9 cellular contexts compared by ENCODE assay signal in the genomic region with DNA sequence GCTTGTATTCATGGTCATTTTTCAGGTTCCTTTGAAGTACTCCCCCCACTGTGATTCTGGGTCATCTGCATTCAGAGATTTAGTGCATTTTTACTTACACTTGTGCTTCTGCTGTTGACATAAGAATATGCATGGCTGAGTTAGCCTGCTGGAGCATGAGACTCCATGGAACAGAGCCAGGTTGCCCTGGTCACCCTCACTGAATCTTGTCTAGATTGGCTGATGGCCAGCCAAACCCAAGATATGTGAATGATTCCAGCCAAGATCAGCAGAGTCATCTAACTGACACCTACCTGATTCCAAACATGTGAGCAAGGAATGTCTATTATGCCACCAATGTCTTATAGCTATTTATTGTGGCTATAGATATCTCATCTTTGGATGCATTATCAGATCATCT. TPM values are rescaled to one million over a fixed set of nuclear protein-coding genes. Genes with fewer than 3 reads are reported as not detected.
A peak's percentile ranks its signal among the peaks of the same experiment; 100 is the strongest.
DNase-seq lines count a peak whose midpoint lies in the region; ATAC-seq and TF ChIP-seq lines count a peak whose summit lies in the region.
"Had no signal": no experiment of that assay in that cellular context is flagged by ENCODE, and none has a peak within 500 bp of the region (broad histone marks: within the 10 kb centered on the region; RNA-seq: fewer than 3 reads in every experiment).

No MANE protein-coding gene starts in this region.

- no peaks in the 10 kb centered on the region for H3K9me2 ChIP-seq in SK-N-SH

- peak overlapping the region in 1 of 2 experiments; percentile 8; a peak in 1 of 4 replicates for H3K27ac ChIP-seq in SK-N-SH (ENCODE audit: low read depth in 2 of 2, low read length in 1 of 2)
- peak overlapping the region; percentile 43 for H3K27ac ChIP-seq in vagina
- no peak overlapping the region for H3K27ac ChIP-seq in effector memory CD4-positive, alpha-beta T cell (ENCODE audit: insufficient read depth, low read length, poor library complexity, severe bottlenecking)

- ATAC-seq in Right ventricle myocardium inferior, result no peak

- H3K27me3 ChIP-seq in SK-N-SH (ENCODE audit: insufficient read depth) (no peaks in the 10 kb centered on the region), vagina (no peaks in the 10 kb centered on the region)
- no peaks in the 10 kb centered on the region for H3K27me3 ChIP-seq in effector memory CD4-positive, alpha-beta T cell (replicated peaks; ENCODE audit: control insufficient read depth, insufficient read depth, low read length, poor library complexity, severe bottlenecking)

- H2AFZ ChIP-seq in SK-N-SH (ENCODE audit: low read depth), result no peak overlapping the region

- H3K36me3 ChIP-seq in SK-N-SH (replicated peaks in 1 of 2; ENCODE audit: control insufficient read depth in 1 of 2, insufficient read depth in 2 of 2, low read length in 1 of 2), result peaks cover 17 to 33% of the 10 kb centered on the region in 2 experiments
- H3K36me3 ChIP-seq in vagina, result no peaks in the 10 kb centered on the region
- peaks cover 5% of the 10 kb centered on the region for H3K36me3 ChIP-seq in effector memory CD4-positive, alpha-beta T cell (ENCODE audit: control insufficient read depth, insufficient read depth, low read length)

- intact Hi-C loops in Right ventricle myocardium inferior (cut with DNase I) (no loop called here), cardiac septum (cut with DNase I) (no loop called here), vagina (cut with DNase I) (no loop called here)

- H3K4me2 ChIP-seq in SK-N-SH, result no peak overlapping the region

- no peak for TF ChIP-seq POLR2A in vagina (IDR thresholded peaks at IDR 0.05)

- H3F3A ChIP-seq in SK-N-SH (replicated peaks; ENCODE audit: insufficient read depth), result peaks cover under 1% of the 10 kb centered on the region

- POLR2A ChIA-PET in SK-N-SH (lab: Yijun Ruan, JAX), result no interaction called here

- no peak overlapping the region for H3K9ac ChIP-seq in SK-N-SH

- H4K20me1 ChIP-seq in SK-N-SH (ENCODE audit: insufficient read depth), result no peaks in the 10 kb centered on the region

- peak in 1 of 2 experiments; percentile 66; a peak in 1 of 4 replicates for TF ChIP-seq EP300 in SK-N-SH (IDR thresholded peaks at IDR 0.05; ENCODE audit: borderline replicate concordance in 1 of 2, low read depth in 1 of 2, low read length in 1 of 2)

- TF ChIP-seq CTCF in SK-N-SH (IDR thresholded peaks at IDR 0.05) (no peak), vagina (IDR thresholded peaks at IDR 0.05) (no peak)

- no peak for TF ChIP-seq RAD21 in SK-N-SH (IDR thresholded peaks at IDR 0.05; ENCODE audit: low read length)

- peak; percentile 54 for DNase-seq in Right ventricle myocardium inferior (ENCODE audit: missing footprints)
- DNase-seq in cardiac septum (ENCODE audit: low spot score), result no peak
- no peak for DNase-seq in SK-N-SH
- DNase-seq in glomerular visceral epithelial cell (ENCODE audit: extremely low spot score), result peak; percentile 95
- no peak for DNase-seq in vagina (ENCODE audit: extremely low spot score in 2 of 2)
- no peak for DNase-seq in effector memory CD4-positive, alpha-beta T cell
- no peak for DNase-seq in SW 1271 (lab: John Stamatoyannopoulos, UW)
- no peak for DNase-seq in effector CD8-positive, alpha-beta T cell (lab: John Stamatoyannopoulos, UW)
- DNase-seq: activated naive CD8-positive, alpha-beta T cell treated with anti-CD3 and anti-CD28 coated beads, Interleukin-2, amount 10 ng/mL, durations not matched to agents 7 days and 5 days had no signal

- H3K4me3 ChIP-seq in SK-N-SH (ENCODE audit: low read depth in 2 of 2, low read length in 1 of 2) (no peak overlapping the region), vagina (no peak overlapping the region)
- no peak overlapping the region for H3K4me3 ChIP-seq in effector memory CD4-positive, alpha-beta T cell (ENCODE audit: insufficient read depth, low read depth, low read length, poor library complexity, severe bottlenecking)

- H3K79me2 ChIP-seq in SK-N-SH (ENCODE audit: insufficient read depth), result no peaks in the 10 kb centered on the region

- CTCF ChIA-PET in SK-N-SH (lab: Yijun Ruan, JAX), result interaction anchor here (0.7 to 0.9 kb wide), 2 partner anchors 178 to 305 kb away, joined by 3 read pairs; no protein-coding TSS in a partner anchor

- H3K9me3 ChIP-seq in SK-N-SH (no peaks in the 10 kb centered on the region), vagina (no peaks in the 10 kb centered on the region)
- no peaks in the 10 kb centered on the region for H3K9me3 ChIP-seq in effector memory CD4-positive, alpha-beta T cell (ENCODE audit: control insufficient read depth, low read length)

- H3K4me1 ChIP-seq in SK-N-SH (ENCODE audit: control insufficient read depth in 1 of 2, insufficient read depth in 2 of 2, low read depth in 1 of 2, low read length in 1 of 2) (peaks cover 6 to 10% of the 10 kb centered on the region in 2 experiments; a peak in 2 of 4 replicates), vagina (peaks cover 16% of the 10 kb centered on the region)
- H3K4me1 ChIP-seq in effector memory CD4-positive, alpha-beta T cell (ENCODE audit: control insufficient read depth, insufficient read depth, low read length, poor library complexity, severe bottlenecking), result no peaks in the 10 kb centered on the region

TF ChIP-seq in SK-N-SH, 30 proteins besides CTCF, POLR2A, EP300 and RAD21 (continues in another document):
- TF ChIP-seq TAF1 (IDR thresholded peaks at IDR 0.05; ENCODE audit: borderline replicate concordance, low read depth, low read length) (no peak), NRF1 (IDR thresholded peaks at IDR 0.05; ENCODE audit: low read depth, low read length) (no peak), USF1 (IDR thresholded peaks at IDR 0.05; ENCODE audit: borderline replicate concordance, low read depth) (no peak), GATA2 (CRISPR knock-in tag; IDR thresholded peaks at IDR 0.05) (no peak), CHD2 (IDR thresholded peaks at IDR 0.05; ENCODE audit: low read length, partially characterized antibody) (no peak), RXRA (IDR thresholded peaks at IDR 0.05; ENCODE audit: borderline replicate concordance, low read depth) (0 out of 2 replicates have a peak, but pooled peaks have one; percentile 9), USF2 (IDR thresholded peaks at IDR 0.05; ENCODE audit: borderline replicate concordance, low read depth, low read length) (no peak), MXI1 (IDR thresholded peaks at IDR 0.05; ENCODE audit: low read depth, low read length) (no peak), NFIC (IDR thresholded peaks at IDR 0.05; ENCODE audit: borderline replicate concordance) (peak; percentile 94), POLR2AphosphoS5 (IDR thresholded peaks at IDR 0.05; ENCODE audit: low read depth, low read length) (peak; percentile 69; the same call in 1 of the 2 replicates)
- TF ChIP-seq, protein P1, sequence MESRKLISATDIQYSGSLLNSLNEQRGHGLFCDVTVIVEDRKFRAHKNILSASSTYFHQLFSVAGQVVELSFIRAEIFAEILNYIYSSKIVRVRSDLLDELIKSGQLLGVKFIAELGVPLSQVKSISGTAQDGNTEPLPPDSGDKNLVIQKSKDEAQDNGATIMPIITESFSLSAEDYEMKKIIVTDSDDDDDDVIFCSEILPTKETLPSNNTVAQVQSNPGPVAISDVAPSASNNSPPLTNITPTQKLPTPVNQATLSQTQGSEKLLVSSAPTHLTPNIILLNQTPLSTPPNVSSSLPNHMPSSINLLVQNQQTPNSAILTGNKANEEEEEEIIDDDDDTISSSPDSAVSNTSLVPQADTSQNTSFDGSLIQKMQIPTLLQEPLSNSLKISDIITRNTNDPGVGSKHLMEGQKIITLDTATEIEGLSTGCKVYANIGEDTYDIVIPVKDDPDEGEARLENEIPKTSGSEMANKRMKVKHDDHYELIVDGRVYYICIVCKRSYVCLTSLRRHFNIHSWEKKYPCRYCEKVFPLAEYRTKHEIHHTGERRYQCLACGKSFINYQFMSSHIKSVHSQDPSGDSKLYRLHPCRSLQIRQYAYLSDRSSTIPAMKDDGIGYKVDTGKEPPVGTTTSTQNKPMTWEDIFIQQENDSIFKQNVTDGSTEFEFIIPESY (IDR thresholded peaks at IDR 0.05; ENCODE audit: borderline replicate concordance, low read depth), result no peak

RNA-seq across cellular contexts. Expression of gene DTWD1, which starts 25.1 kb away (rescaled TPM):
- total RNA-seq in Right ventricle myocardium inferior (22.1 TPM), cardiac septum (14.3 TPM), vagina (13.3 TPM)
- polyA plus RNA-seq in SK-N-SH (2012; rRNA removed), result 13.9 and 15.3 TPM in 2 replicates
- 20.6 and 26.3 TPM in 2 replicates for polyA plus RNA-seq in SK-N-SH (2012; cell fraction: cytosol; rRNA removed)
- polyA plus RNA-seq in SK-N-SH (2012; cell fraction: nucleus; rRNA removed), result 6.1 and 15.8 TPM in 2 replicates

RNA-seq across cellular contexts. Expression of gene FAM227B, which starts 25.3 kb away (rescaled TPM):
- total RNA-seq in Right ventricle myocardium inferior, result 19.8 TPM
- total RNA-seq in cardiac septum, result 11.5 TPM
- 4.4 and 5.8 TPM in 2 replicates for polyA plus RNA-seq in SK-N-SH (2012; rRNA removed)
- 6.7 and 8.2 TPM in 2 replicates for polyA plus RNA-seq in SK-N-SH (2012; cell fraction: cytosol; rRNA removed)
- polyA plus RNA-seq in SK-N-SH (2012; cell fraction: nucleus; rRNA removed), result 2.4 and 4.3 TPM in 2 replicates
- total RNA-seq in vagina, result 2.9 TPM

Comparison
In these comparisons a context has a peak if more than half of its experiments do, and no peak if none do; other contexts are left out.
1. DNase-seq: peak in Right ventricle myocardium inferior (single experiment) and glomerular visceral epithelial cell (single experiment); none in cardiac septum (single experiment), SK-N-SH (single experiment), vagina (0 of 2), effector memory CD4-positive, alpha-beta T cell (0 of 3), SW 1271 (0 of 2) and effector CD8-positive, alpha-beta T cell (single experiment).